Comparison of ENCODE assay signal across 36 cellular contexts in the genomic region with DNA sequence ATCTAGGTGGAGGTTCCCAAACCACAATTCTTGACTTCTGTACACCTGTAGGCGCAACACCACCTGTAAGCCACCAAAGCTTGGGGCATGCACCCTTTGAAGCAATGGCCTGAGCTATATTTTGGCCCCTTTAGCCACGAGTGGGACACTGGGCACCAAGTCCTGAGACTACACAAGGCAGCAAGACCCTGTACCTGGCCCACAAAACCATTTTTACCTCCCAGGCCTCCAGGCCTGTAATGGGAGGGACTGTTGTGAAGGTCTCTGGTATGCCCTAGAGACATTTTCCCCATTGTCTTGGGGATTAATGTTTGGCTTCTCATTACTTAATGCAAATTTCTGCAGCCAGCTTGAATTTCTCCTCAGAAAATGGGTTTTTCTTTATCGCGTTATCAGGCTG. TPM values are rescaled to one million over a fixed set of nuclear protein-coding genes. Genes with fewer than 3 reads are reported as not detected.
"Had no signal": no experiment of that assay in that cellular context is flagged by ENCODE, and none has a peak within 500 bp of the region (broad histone marks: within the 10 kb centered on the region; RNA-seq: fewer than 3 reads in every experiment).

No MANE protein-coding gene starts in this region.

- ATAC-seq: activated CD8-positive, alpha-beta T cell treated with anti-CD3 and anti-CD28 coated beads for 36 hours; activated naive CD4-positive, alpha-beta T cell treated with anti-CD3 and anti-CD28 coated beads, Interleukin-2, amount 50 U/mL, for 72 hours; activated T-cell treated with anti-CD3 and anti-CD28 coated beads, Interleukin-2, amount 50 U/mL, for 4 hours; activated T-cell treated with anti-CD3 and anti-CD28 coated beads, Interleukin-2, amount 50 U/mL, for 72 hours; activated T-helper 17 cell treated with anti-CD3 and anti-CD28 coated beads, Interleukin-2, amount 50 U/mL, for 72 hours; body of pancreas had no signal

- DNase-seq: activated B cell treated with CpG ODN at 0.5 μM for 24 hours; activated CD4-positive, alpha-beta memory T cell treated with anti-CD3 and anti-CD28 coated beads for 36 hours; activated CD4-positive, alpha-beta T cell treated with anti-CD3 and anti-CD28 coated beads for 4 hours; activated CD4-positive, alpha-beta T cell treated with anti-CD3 and anti-CD28 coated beads, Interleukin-2, amount 10 ng/mL, durations not matched to agents 24 days and 14 days; activated CD4-positive, alpha-beta T cell treated with anti-CD3 and anti-CD28 coated beads, Interleukin-2, amount 50 U/mL, for 1 hour; activated CD4-positive, alpha-beta T cell treated with anti-CD3 and anti-CD28 coated beads, Interleukin-2, amount 50 U/mL, for 4 hours; activated CD4-positive, CD25-positive, alpha-beta regulatory T cell treated with anti-CD3 and anti-CD28 coated beads, Interleukin-2, amount 50 U/mL, for 72 hours; activated CD8-positive, alpha-beta memory T cell treated with anti-CD3 and anti-CD28 coated beads, Interleukin-2, amount 50 U/mL, for 4 hours; activated CD8-positive, alpha-beta T cell treated with anti-CD3 and anti-CD28 coated beads for 36 hours; activated effector memory CD4-positive, alpha-beta T cell treated with anti-CD3 and anti-CD28 coated beads, Interleukin-2, amount 50 U/mL, for 16 hours; activated gamma-delta T cell treated with Interleukin-2 at 50 U/mL for 16 hours; activated naive CD4-positive, alpha-beta T cell; activated naive CD4-positive, alpha-beta T cell treated with anti-CD3 and anti-CD28 coated beads for 36 hours; activated naive CD4-positive, alpha-beta T cell treated with anti-CD3 and anti-CD28 coated beads, Interleukin-2, amount 50 U/mL, for 16 hours; activated naive CD8-positive, alpha-beta T cell treated with anti-CD3 and anti-CD28 coated beads for 36 hours; activated T-cell treated with anti-CD3 and anti-CD28 coated beads for 4 hours; activated T-cell treated with anti-CD3 and anti-CD28 coated beads, Interleukin-2, amount 50 U/mL, for 1 hour; activated T-cell treated with anti-CD3 and anti-CD28 coated beads, Interleukin-2, amount 50 U/mL, for 4 hours; activated T-cell treated with anti-CD3 and anti-CD28 coated beads, Interleukin-2, amount 50 U/mL, for 72 hours; adrenal gland; amniotic stem cell; aorta; body of pancreas; brain microvascular endothelial cell; central memory CD4-positive, alpha-beta T cell; T-helper 2 cell; T-helper 9 cell had no signal

- H3K27me3 ChIP-seq: adrenal gland, body of pancreas, brain microvascular endothelial cell, breast epithelium had no signal

- H3K4me1 Mint-ChIP-seq: activated B cell treated with CpG ODN at 0.5 μM for 24 hours; activated CD4-positive, alpha-beta T cell treated with anti-CD3 and anti-CD28 coated beads, Interleukin-2, amount 10 ng/mL, durations not matched to agents 24 days and 14 days; activated naive CD8-positive, alpha-beta T cell treated with anti-CD3 and anti-CD28 coated beads for 36 hours; activated T-helper 17 cell treated with anti-CD3 and anti-CD28 coated beads, Interleukin-2, amount 50 U/mL, for 72 hours had no signal

- FAIRE-seq: astrocyte, TTC549 had no signal

- H3K36me3 ChIP-seq: breast epithelium had no signal

- H3K27ac Mint-ChIP-seq: activated B cell treated with CpG ODN at 0.5 μM for 24 hours; activated CD4-positive, alpha-beta memory T cell treated with anti-CD3 and anti-CD28 coated beads for 36 hours; activated CD4-positive, alpha-beta T cell treated with anti-CD3 and anti-CD28 coated beads, Interleukin-2, amount 10 ng/mL, durations not matched to agents 24 days and 14 days; activated CD8-positive, alpha-beta T cell treated with anti-CD3 and anti-CD28 coated beads for 36 hours; activated naive CD4-positive, alpha-beta T cell treated with anti-CD3 and anti-CD28 coated beads for 36 hours; activated naive CD4-positive, alpha-beta T cell treated with anti-CD3 and anti-CD28 coated beads, Interleukin-2, amount 50 U/mL, for 72 hours; activated naive CD8-positive, alpha-beta T cell treated with anti-CD3 and anti-CD28 coated beads for 36 hours; activated T-cell treated with anti-CD3 and anti-CD28 coated beads, Interleukin-2, amount 50 U/mL, for 72 hours; activated T-helper 1 cell treated with anti-CD3 and anti-CD28 coated beads, Interleukin-12 subunit alpha, Interleukin-12 subunit beta, Interleukin-2, Interleukin-4 antibody, amounts not matched to agents 30 ng/mL and 10 ng/mL and 1 ng/mL, durations not matched to agents 14 hours and 24 hours and 36 hours; activated T-helper 17 cell treated with anti-CD3 and anti-CD28 coated beads, Interleukin-2, amount 50 U/mL, for 72 hours; T-helper 1 cell treated with Interleukin-12 subunit alpha and Interleukin-12 subunit beta and Interleukin-4 antibody, amounts not matched to agents 30 μg/mL and 1 μg/mL, for 36 hours; T-helper 2 cell treated with Interferon-gamma antibody and Interleukin-4, amounts not matched to agents 5 μg/mL and 100 μg/mL, for 36 hours had no signal

- H3K27me3 Mint-ChIP-seq: activated B cell treated with CpG ODN at 0.5 μM for 24 hours; activated CD4-positive, alpha-beta memory T cell treated with anti-CD3 and anti-CD28 coated beads for 36 hours; activated CD4-positive, alpha-beta T cell treated with anti-CD3 and anti-CD28 coated beads, Interleukin-2, amount 10 ng/mL, durations not matched to agents 24 days and 14 days; activated CD8-positive, alpha-beta T cell treated with anti-CD3 and anti-CD28 coated beads for 36 hours; activated naive CD8-positive, alpha-beta T cell treated with anti-CD3 and anti-CD28 coated beads for 36 hours; activated T-helper 17 cell treated with anti-CD3 and anti-CD28 coated beads, Interleukin-2, amount 50 U/mL, for 72 hours had no signal

- H3K4me3 ChIP-seq: adrenal gland, body of pancreas, breast epithelium had no signal

- H3K4me3 Mint-ChIP-seq: activated B cell treated with CpG ODN at 0.5 μM for 24 hours; activated CD4-positive, alpha-beta memory T cell treated with anti-CD3 and anti-CD28 coated beads for 36 hours; activated CD4-positive, alpha-beta T cell treated with anti-CD3 and anti-CD28 coated beads, Interleukin-2, amount 10 ng/mL, durations not matched to agents 24 days and 14 days; activated CD8-positive, alpha-beta T cell treated with anti-CD3 and anti-CD28 coated beads for 36 hours; activated naive CD4-positive, alpha-beta T cell treated with anti-CD3 and anti-CD28 coated beads for 36 hours; activated naive CD8-positive, alpha-beta T cell treated with anti-CD3 and anti-CD28 coated beads for 36 hours; activated T-cell treated with anti-CD3 and anti-CD28 coated beads, Interleukin-2, amount 50 U/mL, for 4 hours; activated T-cell treated with anti-CD3 and anti-CD28 coated beads, Interleukin-2, amount 50 U/mL, for 72 hours; activated T-helper 1 cell treated with anti-CD3 and anti-CD28 coated beads, Interleukin-12 subunit alpha, Interleukin-12 subunit beta, Interleukin-2, Interleukin-4 antibody, amounts not matched to agents 30 ng/mL and 10 ng/mL and 1 ng/mL, durations not matched to agents 14 hours and 24 hours and 36 hours; activated T-helper 17 cell treated with anti-CD3 and anti-CD28 coated beads, Interleukin-2, amount 50 U/mL, for 72 hours; T-helper 1 cell treated with Interleukin-12 subunit alpha and Interleukin-12 subunit beta and Interleukin-4 antibody, amounts not matched to agents 30 μg/mL and 1 μg/mL, for 36 hours; T-helper 2 cell treated with Interferon-gamma antibody and Interleukin-4, amounts not matched to agents 5 μg/mL and 100 μg/mL, for 36 hours had no signal

- H3K27ac ChIP-seq: adrenal gland, body of pancreas, brain microvascular endothelial cell, breast epithelium, VCaP had no signal

RNA-seq across cellular contexts. Expression of gene FAM151B, which starts 24.6 kb away (rescaled TPM):
- total RNA-seq: activated T-helper 1 cell treated with anti-CD3 and anti-CD28 coated beads, Interleukin-12 subunit alpha, Interleukin-12 subunit beta, Interleukin-2, Interleukin-4 antibody, amounts not matched to agents 30 ng/mL and 10 ng/mL and 1 ng/mL, durations not matched to agents 14 hours and 24 hours and 36 hours had no signal
